In genomic region chr15:78761475-78761874, GRCh38 we compare ENCODE assay signal across 8 cellular contexts. TPM values are rescaled to one million over a fixed set of nuclear protein-coding genes. Genes with fewer than 3 reads are reported as not detected.
A peak's percentile ranks its signal among the peaks of the same experiment; 100 is the strongest.
DNase-seq lines count a peak whose midpoint lies in the region; ATAC-seq and TF ChIP-seq lines count a peak whose summit lies in the region.
"Not testable (repeated sequence)": the region's sequence is repeated elsewhere in the genome, so short reads cannot be mapped to it uniquely, and the experiment has no call there.

No MANE protein-coding gene starts in this region.

- peak overlapping the region; percentile 28; the same call in 1 of the 2 replicates for H3K9ac ChIP-seq in SU-DHL-6 (ENCODE audit: low read length)

- not testable (repeated sequence) for TF ChIP-seq CTCF in GM10248 (IDR thresholded peaks at IDR 0.05; ENCODE audit: control extremely low read depth, extremely low read depth, low read depth, missing control alignments); SU-DHL-6 (IDR thresholded peaks at IDR 0.05; ENCODE audit: insufficient read depth, low read length, poor library complexity, severe bottlenecking); neutrophil (IDR thresholded peaks at IDR 0.05)

- not testable (repeated sequence) for H3K4me2 ChIP-seq in SU-DHL-6 (ENCODE audit: low read depth, low read length, poor library complexity, severe bottlenecking)

- H3K4me1 ChIP-seq in neutrophil (ENCODE audit: control insufficient read depth in 1 of 2, insufficient read depth in 1 of 2, low read depth in 1 of 2, low read length in 1 of 2) = peaks cover 25 to 37% of the 10 kb centered on the region in 2 experiments

- peak overlapping the region; percentile 38 for H2AFZ ChIP-seq in SU-DHL-6 (ENCODE audit: low read depth, low read length, severe bottlenecking)

- peak overlapping the region; percentile 48 for H3K27ac ChIP-seq in SU-DHL-6 (ENCODE audit: low read depth, low read length)
- peak overlapping the region; percentile 68 for H3K27ac ChIP-seq in neutrophil

- H3K4me3 ChIP-seq in SU-DHL-6 (ENCODE audit: insufficient read depth, low read length, poor library complexity, severe bottlenecking) = not testable (repeated sequence)
- H3K4me3 ChIP-seq in neutrophil (ENCODE audit: low read depth in 1 of 2, low read length in 1 of 2) = peak overlapping the region; percentile 32 to 34

- H3F3A ChIP-seq in SU-DHL-6 (ENCODE audit: insufficient read depth) = not testable (repeated sequence)

- not testable (repeated sequence) for H4K20me1 ChIP-seq in SU-DHL-6 (ENCODE audit: low read depth, low read length)

- not testable (repeated sequence) for H3K9me3 ChIP-seq in SU-DHL-6 (ENCODE audit: insufficient read depth, low read length); neutrophil

- not testable (repeated sequence) for H3K36me3 ChIP-seq in SU-DHL-6 (ENCODE audit: low read length); neutrophil

- H3K79me2 ChIP-seq in SU-DHL-6 (ENCODE audit: insufficient read depth, low read length) = not testable (repeated sequence)

- ATAC-seq in GM19468 (IDR thresholded peaks at IDR 0.05; ENCODE audit: extremely low read depth, unreplicated experiment) (peak; percentile 33), HG03354 (IDR thresholded peaks at IDR 0.05; ENCODE audit: poor library complexity, severe bottlenecking, unreplicated experiment) (peak; percentile 43)

- CTCF ChIA-PET in GM10248 (lab: Yijun Ruan, JAX) = interaction anchor here (0.9 to 1.9 kb wide), 2 partner anchors 11 to 22 kb away, joined by 5 to 10 read pairs; no protein-coding TSS in a partner anchor

- peak; percentile 73 for DNase-seq in GM10248 (ENCODE audit: extremely low spot score)
- peak; percentile 64 for DNase-seq in activated T-cell treated with anti-CD3 and anti-CD28 coated beads for 24 hours (ENCODE audit: low read depth)
- peak; percentile 67 to 77 for DNase-seq in dermis microvascular lymphatic vessel endothelial cell (ENCODE audit: low read depth in 2 of 2)
- DNase-seq in stimulated activated CD8-positive, alpha-beta memory T cell treated with anti-CD3 and anti-CD28 coated beads, Interleukin-7, amount 100 ng/mL, for 1 hour (ENCODE audit: low read depth in 2 of 2) = peak; percentile 30 to 54

- H3K9me2 ChIP-seq in SU-DHL-6 (replicated peaks; ENCODE audit: insufficient read depth, low read length) = not testable (repeated sequence)

- H3K27me3 ChIP-seq in SU-DHL-6 (ENCODE audit: low read length); neutrophil: not testable (repeated sequence)

- POLR2A ChIA-PET in GM10248 (lab: Yijun Ruan, JAX) = not testable (repeated sequence)

RNA-seq across cellular contexts. Expression of gene ADAMTS7, which starts 49.8 kb away (rescaled TPM):
- total RNA-seq in dermis microvascular lymphatic vessel endothelial cell = 6.5 and 8.1 TPM in 2 replicates
